ENCODE assay signal across 19 cellular contexts in the genomic region with DNA sequence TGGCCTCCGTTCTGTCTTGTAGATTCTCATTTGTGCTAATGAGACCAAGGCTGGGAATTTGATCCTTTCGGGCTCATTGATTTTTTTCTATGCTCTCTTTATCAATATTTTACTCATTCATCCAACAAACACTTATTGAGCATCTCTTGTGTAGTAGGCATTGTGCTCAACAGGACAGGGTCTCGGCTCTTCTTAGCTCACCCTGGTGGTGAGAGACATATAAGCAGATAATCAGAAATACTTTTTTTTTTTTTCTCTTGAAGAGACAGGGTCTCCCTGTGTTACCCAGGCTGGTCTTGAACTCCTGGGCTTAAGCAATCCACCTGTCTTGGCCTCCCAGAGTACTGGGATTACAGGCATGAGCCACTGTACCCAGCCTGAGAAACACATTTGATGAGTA. TPM values are rescaled to one million over a fixed set of nuclear protein-coding genes. Genes with fewer than 3 reads are reported as not detected.
A peak's percentile ranks its signal among the peaks of the same experiment; 100 is the strongest.
DNase-seq lines count a peak whose midpoint lies in the region; ATAC-seq, FAIRE-seq and TF ChIP-seq lines count a peak whose summit lies in the region.
"Had no signal": no experiment of that assay in that cellular context is flagged by ENCODE, and none has a peak within 500 bp of the region (broad histone marks: within the 10 kb centered on the region; RNA-seq: fewer than 3 reads in every experiment).

No MANE protein-coding gene starts in this region.

- H3K4me3 Mint-ChIP-seq in neural progenitor cell, result no peak overlapping the region
- H3K4me3 Mint-ChIP-seq: natural killer cell; stimulated activated memory B cell treated with anti-CD40 and anti-IgM and Interleukin-4, amounts not matched to agents 10 μg/mL and 1 μg/mL and 100 μg/mL, for 72 hours had no signal

- no peak overlapping the region for H3K4me3 ChIP-seq in K562
- H3K4me3 ChIP-seq in neural progenitor cell, result no peak overlapping the region
- no peak overlapping the region for H3K4me3 ChIP-seq in small intestine (ENCODE audit: low read depth in 1 of 2, low read length in 2 of 2)
- H3K4me3 ChIP-seq: breast epithelium, left lung, SK-N-MC had no signal

- H3F3A ChIP-seq in neural progenitor cell (ENCODE audit: low read depth), result no peaks in the 10 kb centered on the region

- H3K79me2 ChIP-seq in K562 (ENCODE audit: control insufficient read depth, insufficient read depth, low read length) (no peaks in the 10 kb centered on the region), neural progenitor cell (ENCODE audit: low read depth) (no peaks in the 10 kb centered on the region)

- no peak overlapping the region for H2AFZ ChIP-seq in K562 (ENCODE audit: low read depth, low read length)
- no peak overlapping the region for H2AFZ ChIP-seq in neural progenitor cell (replicated peaks)

- BruUV-seq in K562 (replicated peaks; lab: Mats Ljungman, UMichigan), result no TSS peak

- no peak for TF ChIP-seq RAD21 in K562 (CRISPR knock-in tag; conservative IDR thresholded peaks at IDR 0.05 in 1 of 2, IDR thresholded peaks at IDR 0.05 in 1 of 2)

- peaks cover 2% of the 10 kb centered on the region for H3K27me3 Mint-ChIP-seq in neural progenitor cell (ENCODE audit: insufficient read depth, low read depth)

- H3K9me3 ChIP-seq in K562 (replicated peaks; ENCODE audit: control insufficient read depth, insufficient read depth, low read depth, low read length), result no peaks in the 10 kb centered on the region
- H3K9me3 ChIP-seq in neural progenitor cell (ENCODE audit: low read depth), result no peaks in the 10 kb centered on the region
- no peaks in the 10 kb centered on the region for H3K9me3 ChIP-seq in small intestine (ENCODE audit: control insufficient read depth, low read depth)
- H3K9me3 ChIP-seq: breast epithelium, left lung had no signal

- H3K4me1 ChIP-seq in K562 (replicated peaks in 1 of 2; ENCODE audit: control insufficient read depth in 2 of 2, insufficient read depth in 2 of 2, low read length in 2 of 2) (no peaks in the 10 kb centered on the region), neural progenitor cell (no peaks in the 10 kb centered on the region), small intestine (ENCODE audit: control insufficient read depth in 2 of 2, insufficient read depth in 1 of 2, low read depth in 1 of 2, low read length in 1 of 2) (peaks cover 0 to 3% of the 10 kb centered on the region in 2 donors)
- H3K4me1 ChIP-seq: breast epithelium, left lung had no signal

- 0% methylated on average over 3 of the region's 3 CpGs for WGBS in K562 (ENCODE audit: insufficient coverage, low coverage, missing lambda C conversion rate)
- WGBS in small intestine, 3 donors, result 83 to 87% (median 85%) methylated on average over 3 of the region's 3 CpGs

- in situ Hi-C loops in KBM-7 (cut with MboI; ENCODE audit: low pct_unique_long_range_greater_than_20kb, low sequenced_read_pairs), result no loop called here
- in situ Hi-C loops in K562 (cut with MboI), result no loop called here

- H3K27ac ChIP-seq in K562 (ENCODE audit: extremely low read depth, low read depth, low read length) (no peak overlapping the region), neural progenitor cell (no peak overlapping the region), small intestine (ENCODE audit: low read depth in 1 of 2, low read length in 1 of 2) (no peak overlapping the region)
- H3K27ac ChIP-seq: breast epithelium, left lung, SK-N-MC had no signal

- intact Hi-C loops in K562 (cut with micrococcal nuclease), result no loop called here

- no peaks in the 10 kb centered on the region for H3K9me3 Mint-ChIP-seq in neural progenitor cell
- H3K9me3 Mint-ChIP-seq: natural killer cell; stimulated activated memory B cell treated with anti-CD40 and anti-IgM and Interleukin-4, amounts not matched to agents 10 μg/mL and 1 μg/mL and 100 μg/mL, for 72 hours had no signal

- peak; percentile 1 for DNase-seq in DMS53 (lab: John Stamatoyannopoulos, UW)
- DNase-seq in DMS53 treated with DMSO at 0.1 percent for 48 hours (lab: John Stamatoyannopoulos, UW; ENCODE audit: unreplicated experiment), result no peak
- DNase-seq in KBM-7, result peak; percentile 4
- peak in 1 of 4 experiments; percentile 7 for DNase-seq in K562 (ENCODE audit: extremely low read depth in 1 of 4, low spot score in 3 of 4)
- peak; percentile 18 for DNase-seq in neural progenitor cell (ENCODE audit: low spot score)
- DNase-seq in activated CD4-positive, alpha-beta T cell treated with anti-CD3 and anti-CD28 coated beads for 1 hour, result no peak
- no peak for DNase-seq in urothelium cell line (ENCODE audit: low spot score)
- DNase-seq in small intestine, result no peak
- DNase-seq: activated naive CD4-positive, alpha-beta T cell; GOT3; left lung; natural killer cell; NCI-H2081; right cardiac atrium; stimulated activated CD4-positive, alpha-beta T cell treated with anti-CD3 and anti-CD28 coated beads, Interleukin-4, amount 100 ng/mL, for 24 hours had no signal

- CTCF ChIA-PET in K562 (lab: Yijun Ruan, JAX; ENCODE audit: low intra/inter-chr PET ratio), result no interaction called here

- H3K27ac Mint-ChIP-seq in neural progenitor cell, result no peak overlapping the region
- H3K27ac Mint-ChIP-seq: natural killer cell; stimulated activated memory B cell treated with anti-CD40 and anti-IgM and Interleukin-4, amounts not matched to agents 10 μg/mL and 1 μg/mL and 100 μg/mL, for 72 hours had no signal

- ATAC-seq in K562, result peak; percentile 51; the same call in 1 of the 3 replicates
- ATAC-seq: left lung; natural killer cell; right cardiac atrium; stimulated activated memory B cell treated with anti-CD40 and anti-IgM and Interleukin-4, amounts not matched to agents 10 μg/mL and 1 μg/mL and 100 μg/mL, for 72 hours had no signal

- H3K36me3 ChIP-seq in K562 (ENCODE audit: control insufficient read depth, insufficient read depth, low read length) (no peaks in the 10 kb centered on the region), neural progenitor cell (no peaks in the 10 kb centered on the region), small intestine (ENCODE audit: control insufficient read depth in 2 of 2, insufficient read depth in 2 of 2, low read length in 2 of 2) (no peaks in the 10 kb centered on the region)
- H3K36me3 ChIP-seq: breast epithelium, left lung had no signal

- H3K9me1 ChIP-seq in K562 (ENCODE audit: control insufficient read depth, insufficient read depth, low read length), result no peaks in the 10 kb centered on the region

- H3K27me3 ChIP-seq in K562 (ENCODE audit: control insufficient read depth in 2 of 2, insufficient read depth in 2 of 2, low read length in 2 of 2) (peaks cover 0 to 5% of the 10 kb centered on the region in 2 experiments; a peak in 1 of 5 replicates), neural progenitor cell (peaks cover 5% of the 10 kb centered on the region), small intestine (ENCODE audit: control insufficient read depth in 2 of 2, insufficient read depth in 2 of 2, low read length in 2 of 2) (no peaks in the 10 kb centered on the region)
- H3K27me3 ChIP-seq: breast epithelium had no signal

- no peak for TF ChIP-seq EP300 in K562 (IDR thresholded peaks at IDR 0.05; ENCODE audit: low read length)

- H3K4me2 ChIP-seq in K562 (ENCODE audit: insufficient read depth, low read length), result no peak overlapping the region
- H3K4me2 ChIP-seq in neural progenitor cell, result no peak overlapping the region

- TF ChIP-seq CTCF in K562 (IDR thresholded peaks at IDR 0.05 in 2 of 3, conservative IDR thresholded peaks at IDR 0.05 in 1 of 3; ENCODE audit: insufficient read depth in 2 of 3, low read depth in 1 of 3, low read length in 3 of 3) (peak in 1 of 3 experiments; percentile 26; a peak in 2 of 6 replicates), neural progenitor cell (IDR thresholded peaks at IDR 0.05) (peak; percentile 49)

- no peaks in the 10 kb centered on the region for H3K4me1 Mint-ChIP-seq in neural progenitor cell
- H3K4me1 Mint-ChIP-seq: natural killer cell; stimulated activated memory B cell treated with anti-CD40 and anti-IgM and Interleukin-4, amounts not matched to agents 10 μg/mL and 1 μg/mL and 100 μg/mL, for 72 hours had no signal

- FAIRE-seq in K562 (lab: Jason Lieb, UNC) (no peak), urothelium cell line (lab: Jason Lieb, UNC) (no peak), small intestine (lab: Jason Lieb, UNC) (no peak)

- H3K9ac ChIP-seq in K562 (ENCODE audit: insufficient read depth in 1 of 2, low read depth in 2 of 2, low read length in 2 of 2) (no peak overlapping the region), neural progenitor cell (no peak overlapping the region)

- POLR2A ChIA-PET in K562 (lab: Yijun Ruan, JAX), result no interaction called here

- no peaks in the 10 kb centered on the region for H3K36me3 Mint-ChIP-seq in neural progenitor cell
- H3K36me3 Mint-ChIP-seq: natural killer cell; stimulated activated memory B cell treated with anti-CD40 and anti-IgM and Interleukin-4, amounts not matched to agents 10 μg/mL and 1 μg/mL and 100 μg/mL, for 72 hours had no signal

- no peak for TF ChIP-seq POLR2A in K562 (conservative IDR thresholded peaks at IDR 0.05)

- H4K20me1 ChIP-seq in K562 (replicated peaks; ENCODE audit: control insufficient read depth, insufficient read depth, low read length), result no peaks in the 10 kb centered on the region
- H4K20me1 ChIP-seq in neural progenitor cell (ENCODE audit: low read depth), result no peaks in the 10 kb centered on the region

RNA-seq across cellular contexts. Expression of a gene that starts 48.0 kb away (rescaled TPM):
- total RNA-seq in K562 (2011; cell fraction: chromatin; rRNA removed; ENCODE audit: low replicate concordance), result not detected in 2 replicates
- not detected in 2 replicates for total RNA-seq in K562 (2011; cell fraction: nucleolus; rRNA removed)
- 0.15 TPM in 1 of 2 replicates, not detected in the other for total RNA-seq in K562 (2011; cell fraction: nucleoplasm; rRNA removed)
- total RNA-seq in K562 (2014; rRNA removed) (not detected in 2 replicates), K562 (2014; rRNA removed; fragmentation: Illumina TruSeq; extraction: Trizol) (not detected in 2 replicates), K562 (2015; rRNA removed; fragmentation: Illumina TruSeq; extraction: Trizol) (not detected in 2 replicates), K562 (2021) (not detected in 2 replicates), neural progenitor cell (ENCODE audit: low replicate concordance) (0.06 TPM in 1 of 2 replicates, not detected in the other)
- polyA plus RNA-seq in K562 (2011; rRNA removed) (not detected in 2 replicates), K562 (2014; fragmentation: Illumina TruSeq; extraction: Trizol) (not detected in 2 replicates), K562 (2014; fragmentation: Nextera tagmentation; extraction: Ambion mirVana) (not detected), K562 (2014; rRNA removed) (not detected in 2 replicates), small intestine (100 to 1,000 TPM; 222 to 364 (median 325) TPM)
- not detected in 2 replicates for polyA plus RNA-seq in K562 (2011; cell fraction: cytosol; rRNA removed)
- polyA plus RNA-seq in K562 (2011; cell fraction: nucleus; rRNA removed), result not detected in 2 replicates
- not detected in 2 replicates for polyA plus RNA-seq in K562 (2012)
- polyA minus RNA-seq in K562 (2011; rRNA and poly(A)+ RNA removed), result not detected in 2 replicates
- not detected in 2 replicates for polyA minus RNA-seq in K562 (2011; cell fraction: cytosol; rRNA and poly(A)+ RNA removed)
- polyA minus RNA-seq in K562 (2011; cell fraction: nucleus; rRNA and poly(A)+ RNA removed), result not detected in 2 replicates
- total RNA-seq: A172, natural killer cell had no signal

RNA-seq across cellular contexts. Expression of a gene that starts 50.7 kb away (rescaled TPM):
- total RNA-seq in K562 (2011; cell fraction: chromatin; rRNA removed; ENCODE audit: low replicate concordance), result 39.0 and 61.0 TPM in 2 replicates
- 24.5 and 26.3 TPM in 2 replicates for total RNA-seq in K562 (2011; cell fraction: nucleolus; rRNA removed)
- 31.3 and 37.5 TPM in 2 replicates for total RNA-seq in K562 (2011; cell fraction: nucleoplasm; rRNA removed)
- total RNA-seq in K562 (2014; rRNA removed) (97.3 and 109 TPM in 2 replicates), K562 (2014; rRNA removed; fragmentation: Illumina TruSeq; extraction: Trizol) (140 and 203 TPM in 2 replicates), K562 (2015; rRNA removed; fragmentation: Illumina TruSeq; extraction: Trizol) (106 and 114 TPM in 2 replicates), K562 (2021) (141 and 162 TPM in 2 replicates), neural progenitor cell (ENCODE audit: low replicate concordance) (154 and 158 TPM in 2 replicates)
- polyA plus RNA-seq in K562 (2011; rRNA removed) (100 and 119 TPM in 2 replicates), K562 (2014; fragmentation: Illumina TruSeq; extraction: Trizol) (171 and 177 TPM in 2 replicates), K562 (2014; fragmentation: Nextera tagmentation; extraction: Ambion mirVana) (10 to 100 TPM; 32.0 to 39.6 TPM), K562 (2014; rRNA removed) (105 and 106 TPM in 2 replicates), small intestine (10 to 100 TPM; 81.0 to 99.1 (median 98.6) TPM)
- 104 and 112 TPM in 2 replicates for polyA plus RNA-seq in K562 (2011; cell fraction: cytosol; rRNA removed)
- polyA plus RNA-seq in K562 (2011; cell fraction: nucleus; rRNA removed), result 42.9 and 49.4 TPM in 2 replicates
- 72.8 and 107 TPM in 2 replicates for polyA plus RNA-seq in K562 (2012)
- polyA minus RNA-seq in K562 (2011; rRNA and poly(A)+ RNA removed), result 72.4 and 90.3 TPM in 2 replicates
- 43.7 and 66.7 TPM in 2 replicates for polyA minus RNA-seq in K562 (2011; cell fraction: cytosol; rRNA and poly(A)+ RNA removed)
- polyA minus RNA-seq in K562 (2011; cell fraction: nucleus; rRNA and poly(A)+ RNA removed), result 13.2 and 25.0 TPM in 2 replicates

Comparison
In these comparisons a context has a peak if more than half of its experiments do, and no peak if none do; other contexts are left out.
1. DNase-seq: peak in DMS53 (single experiment), KBM-7 (single experiment) and neural progenitor cell (single experiment); none in DMS53 treated with DMSO at 0.1 percent for 48 hours (single experiment), activated CD4-positive, alpha-beta T cell treated with anti-CD3 and anti-CD28 coated beads for 1 hour (single experiment), urothelium cell line (single experiment) and small intestine (single experiment).